31 cellular contexts compared by ENCODE assay signal in the genomic region with DNA sequence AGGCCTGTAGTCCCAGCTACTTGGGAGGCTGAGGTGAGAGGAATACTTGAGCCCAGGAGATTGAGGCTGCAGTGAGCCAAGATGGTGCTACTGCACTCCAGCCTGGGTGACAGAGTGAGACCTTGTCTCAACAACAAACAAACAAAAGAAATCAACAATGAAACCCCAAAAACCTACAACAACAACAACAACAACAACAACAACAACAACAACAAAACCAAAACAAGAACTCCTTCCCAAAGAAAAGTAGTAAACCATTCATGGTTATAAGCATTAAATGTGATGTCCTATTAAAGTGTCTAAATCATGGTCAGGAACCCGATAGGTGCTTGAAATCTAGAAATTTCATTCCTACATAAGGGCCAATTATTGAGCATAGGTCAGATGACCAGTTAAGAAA. TPM values are rescaled to one million over a fixed set of nuclear protein-coding genes. Genes with fewer than 3 reads are reported as not detected.
"Had no signal": no experiment of that assay in that cellular context is flagged by ENCODE, and none has a peak within 500 bp of the region (broad histone marks: within the 10 kb centered on the region; RNA-seq: fewer than 3 reads in every experiment).

No MANE protein-coding gene starts in this region.

- H3K27me3 Mint-ChIP-seq: type B pancreatic cell had no signal

- H3K9me3 ChIP-seq: esophagus squamous epithelium, gastrocnemius medialis, left lung, ovary, psoas muscle, testis, tibial artery had no signal

- FAIRE-seq: endometrium, islet of Langerhans had no signal

- DNase-seq: effector memory CD8-positive, alpha-beta T cell; erythroblast; esophagus squamous epithelium; foreskin fibroblast; gastrocnemius medialis; heart right ventricle; hippocampal formation; left cardiac atrium; left lung; mesendoderm; midbrain; naive thymus-derived CD4-positive, alpha-beta T cell; nucleus accumbens; ovary; posterior cingulate gyrus; psoas muscle; right cardiac atrium; spleen; stimulated activated CD4-positive, alpha-beta T cell treated with anti-CD3 and anti-CD28 coated beads, Interleukin-4, amount 100 ng/mL, for 4 hours; stimulated activated naive CD8-positive, alpha-beta T cell treated with anti-CD3 and anti-CD28 coated beads, Interleukin-15, Interleukin-2, amounts not matched to agents 100 U/mL and 50 U/mL, for 24 hours; substantia nigra; testis; tibial artery had no signal

- H3K4me1 Mint-ChIP-seq: neural progenitor cell; stimulated activated memory B cell treated with anti-CD40 and anti-IgM and Interleukin-4, amounts not matched to agents 10 μg/mL and 1 μg/mL and 100 μg/mL, for 72 hours had no signal

- H3K4me3 ChIP-seq: coronary artery, esophagus squamous epithelium, gastrocnemius medialis, heart right ventricle, left lung, neural progenitor cell, ovary, psoas muscle, skin epidermis, spleen, testis, tibial artery had no signal

- H3K36me3 ChIP-seq: esophagus squamous epithelium, gastrocnemius medialis, heart right ventricle, left lung, neural progenitor cell, ovary, spleen, tibial artery had no signal

- H3K9me3 Mint-ChIP-seq: effector memory CD8-positive, alpha-beta T cell had no signal

- H3K9ac ChIP-seq: neural progenitor cell had no signal

- H3K4me1 ChIP-seq: neural progenitor cell, psoas muscle, testis, tibial artery had no signal

- H3K27me3 ChIP-seq: esophagus squamous epithelium, gastrocnemius medialis, heart right ventricle, left lung, neural progenitor cell, ovary, testis, tibial artery had no signal

- H3K36me3 Mint-ChIP-seq: neural progenitor cell, type B pancreatic cell had no signal

- H2AFZ ChIP-seq: neural progenitor cell had no signal

- ATAC-seq: effector memory CD8-positive, alpha-beta T cell; gastrocnemius medialis; heart right ventricle; left cardiac atrium; left lung; naive thymus-derived CD4-positive, alpha-beta T cell; psoas muscle; right cardiac atrium; stimulated activated memory B cell treated with anti-CD40 and anti-IgM and Interleukin-4, amounts not matched to agents 10 μg/mL and 1 μg/mL and 100 μg/mL, for 72 hours; stimulated activated naive CD8-positive, alpha-beta T cell treated with anti-CD3 and anti-CD28 coated beads, Interleukin-15, Interleukin-2, amounts not matched to agents 100 U/mL and 50 U/mL, for 24 hours had no signal

- H3K27ac Mint-ChIP-seq: effector memory CD8-positive, alpha-beta T cell; naive thymus-derived CD4-positive, alpha-beta T cell; nephron; neural progenitor cell; stimulated activated memory B cell treated with anti-CD40 and anti-IgM and Interleukin-4, amounts not matched to agents 10 μg/mL and 1 μg/mL and 100 μg/mL, for 72 hours; type B pancreatic cell had no signal

- H3K4me2 ChIP-seq: neural progenitor cell had no signal

- H3K27ac ChIP-seq: coronary artery, esophagus squamous epithelium, gastrocnemius medialis, neural progenitor cell, ovary, psoas muscle, testis, tibial artery had no signal

- H3K4me3 Mint-ChIP-seq: effector memory CD8-positive, alpha-beta T cell; naive thymus-derived CD4-positive, alpha-beta T cell; nephron; neural progenitor cell; stimulated activated memory B cell treated with anti-CD40 and anti-IgM and Interleukin-4, amounts not matched to agents 10 μg/mL and 1 μg/mL and 100 μg/mL, for 72 hours; type B pancreatic cell had no signal

RNA-seq across cellular contexts. Expression of a gene that starts 13.5 kb away (rescaled TPM):
- polyA plus RNA-seq: naive thymus-derived CD4-positive, alpha-beta T cell had no signal

RNA-seq across cellular contexts. Expression of a gene that starts 57.7 kb away (rescaled TPM):
- polyA plus RNA-seq: naive thymus-derived CD4-positive, alpha-beta T cell had no signal
